In genomic region chr2:232537079-232537478, GRCh38 we compare ENCODE assay signal across 1 cellular context.
TF ChIP-seq lines count a peak whose summit lies in the region.

No MANE protein-coding gene starts in this region.

TF ChIP-seq in GM23338, 12 proteins besides CTCF, POLR2A, EP300 and RAD21 (continued from another document):
- TF ChIP-seq ZNF331 (CRISPR knock-in tag; IDR thresholded peaks at IDR 0.05; ENCODE audit: low read depth) (no peak), ETS1 (IDR thresholded peaks at IDR 0.05) (no peak), STAT1 (IDR thresholded peaks at IDR 0.05; ENCODE audit: unreplicated experiment) (no peak), REST (IDR thresholded peaks at IDR 0.05; ENCODE audit: unreplicated experiment) (no peak), ZNF114 (CRISPR knock-in tag; IDR thresholded peaks at IDR 0.05) (no peak), POLR2AphosphoS5 (IDR thresholded peaks at IDR 0.05; ENCODE audit: low read depth) (no peak), NANOG (IDR thresholded peaks at IDR 0.05; ENCODE audit: borderline replicate concordance) (no peak), CREB1 (CRISPR knock-in tag; IDR thresholded peaks at IDR 0.05; ENCODE audit: low read depth) (no peak), EZH2phosphoT487 (IDR thresholded peaks at IDR 0.05; ENCODE audit: unreplicated experiment) (no peak), EZH2 (IDR thresholded peaks at IDR 0.05; ENCODE audit: low read depth, unreplicated experiment) (no peak)
